8 cellular contexts compared by ENCODE assay signal in genomic region chr10:6204063-6204340, GRCh38. TPM values are rescaled to one million over a fixed set of nuclear protein-coding genes. Genes with fewer than 3 reads are reported as not detected.
DNase-seq lines count a peak whose midpoint lies in the region; ATAC-seq, FAIRE-seq and TF ChIP-seq lines count a peak whose summit lies in the region.

No MANE protein-coding gene starts in this region.

- TF ChIP-seq CTCF in GM12865 (IDR thresholded peaks at IDR 0.05; ENCODE audit: insufficient read depth, low read depth, low read length, missing control alignments) (no peak), VCaP (conservative IDR thresholded peaks at IDR 0.05) (no peak), bronchial epithelial cell (IDR thresholded peaks at IDR 0.05; ENCODE audit: insufficient read depth, low read length, severe bottlenecking) (no peak), GM13976 (IDR thresholded peaks at IDR 0.05; ENCODE audit: borderline replicate concordance, control extremely low read depth, extremely low read depth, insufficient read depth, missing control alignments) (no peak)

- in situ Hi-C loops in GM13976 (cut with MboI; ENCODE audit: low sequenced_read_pairs, unreplicated experiment): loop anchor here (10.0 kb wide), 1 partner anchor 201 kb away; no protein-coding TSS in a partner anchor

- H3K27ac ChIP-seq in VCaP: peak overlapping the region; percentile 72

- ATAC-seq in left lobe of liver: peak; percentile 19

- peak; percentile 17 for DNase-seq in GM12865 (ENCODE audit: low read depth)
- DNase-seq in bronchial epithelial cell (ENCODE audit: low read depth): no peak
- peak; percentile 75 for DNase-seq in left lobe of liver (ENCODE audit: low spot score)
- peak; percentile 37 to 70 (median 52) for DNase-seq in stimulated activated CD4-positive, alpha-beta T cell treated with anti-CD3 and anti-CD28 coated beads, TNF-alpha, amount 100 ng/mL, for 24 hours (ENCODE audit: low read depth in 3 of 3)
- no peak for DNase-seq in NCI-H1694 treated with DMSO at 0.1 percent for 48 hours (lab: John Stamatoyannopoulos, UW)
- no peak for DNase-seq in NCI-H226
- no peak for DNase-seq in GM13976 (ENCODE audit: low spot score)

- no peaks in the 10 kb centered on the region for H3K27me3 ChIP-seq in bronchial epithelial cell (ENCODE audit: control insufficient read depth, insufficient read depth, low read length)

- no peak for FAIRE-seq in bronchial epithelial cell (lab: Jason Lieb, UNC)

- H3K36me3 ChIP-seq in bronchial epithelial cell (ENCODE audit: control insufficient read depth, insufficient read depth, low read length): no peaks in the 10 kb centered on the region

- H3K4me3 ChIP-seq in GM12865 (ENCODE audit: low read depth, low read length): peak overlapping the region; percentile 66
- peak overlapping the region; percentile 70 for H3K4me3 ChIP-seq in bronchial epithelial cell (ENCODE audit: low read depth, low read length)

RNA-seq across cellular contexts. Expression of gene PFKFB3, which starts 1.3 kb away (rescaled TPM):
- total RNA-seq in bronchial epithelial cell: 18.7 and 37.0 TPM in 2 replicates
- total RNA-seq in left lobe of liver: 39.2 TPM

Comparison
In these comparisons a context has a peak if more than half of its experiments do, and no peak if none do; other contexts are left out.
1. DNase-seq: peak in GM12865 (single experiment), left lobe of liver (single experiment) and stimulated activated CD4-positive, alpha-beta T cell treated with anti-CD3 and anti-CD28 coated beads, TNF-alpha, amount 100 ng/mL, for 24 hours (3 of 3); none in bronchial epithelial cell (single experiment), NCI-H1694 treated with DMSO at 0.1 percent for 48 hours (single experiment), NCI-H226 (single experiment) and GM13976 (single experiment).